10 cellular contexts compared by ENCODE assay signal in genomic region chr5:40378431-40379175, GRCh38.
DNase-seq lines count a peak whose midpoint lies in the region; ATAC-seq and TF ChIP-seq lines count a peak whose summit lies in the region.
"Had no signal": no experiment of that assay in that cellular context is flagged by ENCODE, and none has a peak within 500 bp of the region (broad histone marks: within the 10 kb centered on the region; RNA-seq: fewer than 3 reads in every experiment).

No MANE protein-coding gene starts in this region.

- H3K36me3 Mint-ChIP-seq in T-helper 17 cell (ENCODE audit: low read depth) (no peaks in the 10 kb centered on the region), progenitor cell of endocrine pancreas (ENCODE audit: insufficient read depth) (no peaks in the 10 kb centered on the region)
- H3K36me3 Mint-ChIP-seq: IgD-negative memory B cell had no signal

- no peaks in the 10 kb centered on the region for H3K36me3 ChIP-seq in WERI-Rb-1

- POLR2A ChIA-PET in RWPE1 (lab: Yijun Ruan, JAX; ENCODE audit: low non-redundant PET) = no interaction called here

- ATAC-seq in GM19395 (IDR thresholded peaks at IDR 0.05; ENCODE audit: unreplicated experiment) (peak; percentile 88), HG03095 (IDR thresholded peaks at IDR 0.05; ENCODE audit: unreplicated experiment) (peak; percentile 68), T-helper 17 cell (peak; percentile 75), Right ventricle myocardium superior (ENCODE audit: poor library complexity) (no peak)

- H3K27ac ChIP-seq in RWPE1 (no peak overlapping the region), WERI-Rb-1 (no peak overlapping the region)

- no peak for TF ChIP-seq CTCF in progenitor cell of endocrine pancreas (IDR thresholded peaks at IDR 0.05; ENCODE audit: unreplicated experiment)
- TF ChIP-seq CTCF in RWPE1 (conservative IDR thresholded peaks at IDR 0.05; ENCODE audit: low read depth) = no peak
- no peak for TF ChIP-seq CTCF in WERI-Rb-1 (IDR thresholded peaks at IDR 0.05; ENCODE audit: low read depth, low read length)

- peak overlapping the region; percentile 56 for H3K4me3 Mint-ChIP-seq in T-helper 17 cell
- H3K4me3 Mint-ChIP-seq in progenitor cell of endocrine pancreas (ENCODE audit: low read depth) = no peak overlapping the region

- CTCF ChIA-PET in RWPE1 (lab: Yijun Ruan, JAX) = interaction anchor here (0.6 to 0.7 kb wide), 2 partner anchors 16 to 278 kb away, joined by 3 read pairs; no protein-coding TSS in a partner anchor

- intact Hi-C loops in Right ventricle myocardium superior (cut with DNase I) = no loop called here

- DNase-seq in CD1c-positive myeloid dendritic cell (ENCODE audit: extremely low spot score) (peak; percentile 44), T-helper 17 cell (no peak), progenitor cell of endocrine pancreas (ENCODE audit: low spot score, unreplicated experiment) (no peak), RWPE1 (ENCODE audit: low spot score) (no peak), WERI-Rb-1 (no peak), Right ventricle myocardium superior (no peak)

- no peak overlapping the region for H3K4me3 ChIP-seq in WERI-Rb-1 (ENCODE audit: low read depth, low read length)
- H3K4me3 ChIP-seq: lung had no signal

- no peaks in the 10 kb centered on the region for H3K9me3 Mint-ChIP-seq in progenitor cell of endocrine pancreas (ENCODE audit: low read depth)

- H3K9me3 ChIP-seq in T-helper 17 cell (ENCODE audit: control insufficient read depth, low read length, poor library complexity, severe bottlenecking) (no peaks in the 10 kb centered on the region), WERI-Rb-1 (ENCODE audit: severe bottlenecking) (no peaks in the 10 kb centered on the region)

- no peaks in the 10 kb centered on the region for H3K27me3 ChIP-seq in WERI-Rb-1 (ENCODE audit: insufficient read depth, low read depth, severe bottlenecking)

- H3K27me3 Mint-ChIP-seq in T-helper 17 cell (no peaks in the 10 kb centered on the region), progenitor cell of endocrine pancreas (no peaks in the 10 kb centered on the region)
- H3K27me3 Mint-ChIP-seq: IgD-negative memory B cell had no signal

- H3K4me1 Mint-ChIP-seq in T-helper 17 cell = peaks cover 18% of the 10 kb centered on the region
- H3K4me1 Mint-ChIP-seq in progenitor cell of endocrine pancreas (ENCODE audit: low read depth) = no peaks in the 10 kb centered on the region

- H3K27ac Mint-ChIP-seq in T-helper 17 cell (peak overlapping the region; percentile 73), progenitor cell of endocrine pancreas (no peak overlapping the region)
